ENCODE assay signal across 8 cellular contexts in genomic region chr19:45640849-45641273, GRCh38. TPM values are rescaled to one million over a fixed set of nuclear protein-coding genes. Genes with fewer than 3 reads are reported as not detected.
DNase-seq lines count a peak whose midpoint lies in the region; ATAC-seq and TF ChIP-seq lines count a peak whose summit lies in the region.

No MANE protein-coding gene starts in this region.

- POLR2A ChIA-PET in activated CD4-positive, alpha-beta memory T cell treated with anti-CD3 and anti-CD28 coated beads, Interleukin-2, amount 10 ng/mL, durations not matched to agents 7 days and 5 days (lab: Charles Lee): interaction anchor here (0.8 to 5.8 kb wide), 21 partner anchors 10 to 888 kb away, joined by 3 to 85 read pairs (median 7); partner anchors contain the start of genes OPA3, QPCTL, SNRPD2 and TRAPPC6A

- H3K36me3 Mint-ChIP-seq in HFFc6 (ENCODE audit: low read depth): peaks cover 18% of the 10 kb centered on the region
- H3K36me3 Mint-ChIP-seq in activated CD4-positive, alpha-beta memory T cell treated with anti-CD3 and anti-CD28 coated beads, Interleukin-2, amount 10 ng/mL, durations not matched to agents 7 days and 5 days (ENCODE audit: low read depth): peaks cover 16% of the 10 kb centered on the region

- H3K27ac Mint-ChIP-seq in HFFc6: peak overlapping the region; percentile 96
- H3K27ac Mint-ChIP-seq in activated CD4-positive, alpha-beta memory T cell treated with anti-CD3 and anti-CD28 coated beads, Interleukin-2, amount 10 ng/mL, durations not matched to agents 7 days and 5 days: peak overlapping the region; percentile 100

- H3K27me3 Mint-ChIP-seq in HFFc6 (ENCODE audit: insufficient read depth): peaks cover 2% of the 10 kb centered on the region
- no peaks in the 10 kb centered on the region for H3K27me3 Mint-ChIP-seq in activated CD4-positive, alpha-beta memory T cell treated with anti-CD3 and anti-CD28 coated beads, Interleukin-2, amount 10 ng/mL, durations not matched to agents 7 days and 5 days

- TF ChIP-seq CTCF in HFFc6 (IDR thresholded peaks at IDR 0.05): no peak
- TF ChIP-seq CTCF in omental fat pad (IDR thresholded peaks at IDR 0.05): no peak

- DNase-seq in HFFc6 (no peak), germinal center (ENCODE audit: low spot score) (peak; percentile 48), medulla oblongata (ENCODE audit: extremely low spot score) (no peak), omental fat pad (ENCODE audit: low spot score) (no peak), H4 (ENCODE audit: low spot score) (no peak), NCI-H1436 treated with DMSO at 0.1 percent for 48 hours (lab: John Stamatoyannopoulos, UW) (no peak)
- peak; percentile 73 for DNase-seq in activated CD4-positive, alpha-beta memory T cell treated with anti-CD3 and anti-CD28 coated beads, Interleukin-2, amount 10 ng/mL, durations not matched to agents 7 days and 5 days
- peak; percentile 42 for DNase-seq in stimulated activated CD4-positive, alpha-beta T cell treated with anti-CD3 and anti-CD28 coated beads, Interleukin-4, amount 100 ng/mL, for 1 hour

- H3K4me1 Mint-ChIP-seq in HFFc6 (ENCODE audit: low read depth): peaks cover 49% of the 10 kb centered on the region
- H3K4me1 Mint-ChIP-seq in activated CD4-positive, alpha-beta memory T cell treated with anti-CD3 and anti-CD28 coated beads, Interleukin-2, amount 10 ng/mL, durations not matched to agents 7 days and 5 days: peaks cover 66% of the 10 kb centered on the region

- H3K9me3 Mint-ChIP-seq in HFFc6: peaks cover 6% of the 10 kb centered on the region; the same call in 1 of the 2 replicates
- H3K9me3 Mint-ChIP-seq in activated CD4-positive, alpha-beta memory T cell treated with anti-CD3 and anti-CD28 coated beads, Interleukin-2, amount 10 ng/mL, durations not matched to agents 7 days and 5 days: no peaks in the 10 kb centered on the region

- H3K4me3 Mint-ChIP-seq in HFFc6: peak overlapping the region; percentile 88
- H3K4me3 Mint-ChIP-seq in activated CD4-positive, alpha-beta memory T cell treated with anti-CD3 and anti-CD28 coated beads, Interleukin-2, amount 10 ng/mL, durations not matched to agents 7 days and 5 days: peak overlapping the region; percentile 79

- no peak for ATAC-seq in omental fat pad (ENCODE audit: low FRiP score)

- CTCF ChIA-PET in activated CD4-positive, alpha-beta memory T cell treated with anti-CD3 and anti-CD28 coated beads, Interleukin-2, amount 10 ng/mL, durations not matched to agents 7 days and 5 days (lab: Charles Lee): interaction anchor here (0.7 to 4.5 kb wide), 25 partner anchors 10 to 201 kb away, joined by 3 to 41 read pairs (median 10); partner anchors contain the start of genes GIPR, OPA3, QPCTL and SNRPD2

RNA-seq across cellular contexts. Expression of gene EML2, which starts 1.7 kb away (rescaled TPM):
- 10 to 100 TPM; 57.8 to 71.2 (median 64.7) TPM for total RNA-seq in HFFc6 (2021; fragmentation: NEBNext Ultra II Directional; extraction: Animal tissue kit (Norgen Biotek cat#: 25700))
- total RNA-seq in activated CD4-positive, alpha-beta memory T cell treated with anti-CD3 and anti-CD28 coated beads, Interleukin-2, amount 10 ng/mL, durations not matched to agents 7 days and 5 days: 100 to 1,000 TPM; 136 to 146 TPM
- total RNA-seq in omental fat pad: 10 to 100 TPM; 18.0 to 22.4 (median 19.9) TPM
- total RNA-seq in H4 (2014; rRNA removed; shearing (Covaris generic)): 5.1 and 11.7 TPM in 2 replicates

RNA-seq across cellular contexts. Expression of gene GIPR, which starts 27.2 kb away (rescaled TPM):
- 1 to 10 TPM in 1 of 6 experiments, under 1 TPM in 5; 0.31 to 1.1 (median 0.68) TPM for total RNA-seq in HFFc6 (2021; fragmentation: NEBNext Ultra II Directional; extraction: Animal tissue kit (Norgen Biotek cat#: 25700))
- total RNA-seq in activated CD4-positive, alpha-beta memory T cell treated with anti-CD3 and anti-CD28 coated beads, Interleukin-2, amount 10 ng/mL, durations not matched to agents 7 days and 5 days: 10 to 100 TPM; 11.4 to 12.3 TPM
- total RNA-seq in omental fat pad: 1 to 10 TPM; 1.1 to 8.7 (median 2.5) TPM
- not detected in 2 replicates for total RNA-seq in H4 (2014; rRNA removed; shearing (Covaris generic))

RNA-seq across cellular contexts. Expression of gene GPR4, which starts 38.8 kb away (rescaled TPM):
- 10 to 100 TPM in 4 of 6 experiments, 1 to 10 TPM in 2; 3.7 to 16.8 (median 13.3) TPM for total RNA-seq in HFFc6 (2021; fragmentation: NEBNext Ultra II Directional; extraction: Animal tissue kit (Norgen Biotek cat#: 25700))
- total RNA-seq in activated CD4-positive, alpha-beta memory T cell treated with anti-CD3 and anti-CD28 coated beads, Interleukin-2, amount 10 ng/mL, durations not matched to agents 7 days and 5 days: not detected
- total RNA-seq in omental fat pad: 10 to 100 TPM in 3 of 4 donors, 1 to 10 TPM in 1; 6.0 to 29.4 (median 12.0) TPM
- total RNA-seq in H4 (2014; rRNA removed; shearing (Covaris generic)): not detected in 2 replicates

RNA-seq across cellular contexts. Expression of gene SNRPD2, which starts 50.9 kb away (rescaled TPM):
- total RNA-seq in HFFc6 (2021; fragmentation: NEBNext Ultra II Directional; extraction: Animal tissue kit (Norgen Biotek cat#: 25700)): 100 to 1,000 TPM; 470 to 573 (median 517) TPM
- total RNA-seq in activated CD4-positive, alpha-beta memory T cell treated with anti-CD3 and anti-CD28 coated beads, Interleukin-2, amount 10 ng/mL, durations not matched to agents 7 days and 5 days: 100 to 1,000 TPM; 505 to 519 TPM
- 100 to 1,000 TPM; 104 to 194 (median 148) TPM for total RNA-seq in omental fat pad
- 318 and 326 TPM in 2 replicates for total RNA-seq in H4 (2014; rRNA removed; shearing (Covaris generic))

RNA-seq across cellular contexts. Expression of gene QPCTL, which starts 51.6 kb away (rescaled TPM):
- 10 to 100 TPM; 17.6 to 31.5 (median 19.9) TPM for total RNA-seq in HFFc6 (2021; fragmentation: NEBNext Ultra II Directional; extraction: Animal tissue kit (Norgen Biotek cat#: 25700))
- total RNA-seq in activated CD4-positive, alpha-beta memory T cell treated with anti-CD3 and anti-CD28 coated beads, Interleukin-2, amount 10 ng/mL, durations not matched to agents 7 days and 5 days: 10 to 100 TPM in 1 of 2 experiments, 1 to 10 TPM in 1; 9.1 to 11.9 TPM
- total RNA-seq in omental fat pad: 1 to 10 TPM; 2.7 to 5.8 (median 5.2) TPM
- total RNA-seq in H4 (2014; rRNA removed; shearing (Covaris generic)): 5.4 and 5.9 TPM in 2 replicates

Comparison
In these comparisons a context has a peak if more than half of its experiments do, and no peak if none do; other contexts are left out.
1. DNase-seq: peak in activated CD4-positive, alpha-beta memory T cell treated with anti-CD3 and anti-CD28 coated beads, Interleukin-2, amount 10 ng/mL, durations not matched to agents 7 days and 5 days (single experiment), germinal center (single experiment) and stimulated activated CD4-positive, alpha-beta T cell treated with anti-CD3 and anti-CD28 coated beads, Interleukin-4, amount 100 ng/mL, for 1 hour (single experiment); none in HFFc6 (single experiment), medulla oblongata (single experiment), omental fat pad (single experiment), H4 (single experiment) and NCI-H1436 treated with DMSO at 0.1 percent for 48 hours (single experiment).